8 cellular contexts compared by ENCODE assay signal in the genomic region with DNA sequence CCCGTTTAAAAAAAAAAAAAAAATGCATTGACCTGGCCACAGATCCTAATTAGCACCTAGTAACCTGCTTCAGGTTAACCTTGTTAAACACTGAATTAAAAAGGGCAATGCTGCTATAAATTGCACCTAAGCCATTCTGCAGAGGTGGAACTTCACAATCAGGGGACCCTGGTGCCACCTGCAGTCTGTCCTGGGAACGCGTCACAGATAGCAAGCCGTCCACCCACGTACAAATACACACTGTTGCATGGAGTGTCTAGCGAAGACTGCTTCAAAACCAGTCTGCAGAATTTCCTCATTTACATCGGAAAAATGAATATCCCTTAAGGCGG.
DNase-seq lines count a peak whose midpoint lies in the region; ATAC-seq and TF ChIP-seq lines count a peak whose summit lies in the region.

No MANE protein-coding gene starts in this region.

- H3K27ac Mint-ChIP-seq in T-helper 17 cell, result no peak overlapping the region
- peak overlapping the region in 3 of 10 donors; percentile 33 to 57 (median 36) for H3K27ac Mint-ChIP-seq in naive thymus-derived CD8-positive, alpha-beta T cell

- POLR2A ChIA-PET in naive thymus-derived CD8-positive, alpha-beta T cell (lab: Charles Lee), result no interaction called here

- peaks cover 35% of the 10 kb centered on the region for H3K27me3 Mint-ChIP-seq in T-helper 17 cell
- H3K27me3 Mint-ChIP-seq in naive thymus-derived CD8-positive, alpha-beta T cell, result peaks cover 14 to 60% (median 21%) of the 10 kb centered on the region in 5 donors

- H3K36me3 Mint-ChIP-seq in T-helper 17 cell (ENCODE audit: low read depth), result no peaks in the 10 kb centered on the region
- no peaks in the 10 kb centered on the region for H3K36me3 Mint-ChIP-seq in naive thymus-derived CD8-positive, alpha-beta T cell

- TF ChIP-seq POLR2A in erythroblast (IDR thresholded peaks at IDR 0.05; ENCODE audit: low read length), result no peak

- peaks cover 9% of the 10 kb centered on the region for H3K4me1 Mint-ChIP-seq in T-helper 17 cell
- H3K4me1 Mint-ChIP-seq in naive thymus-derived CD8-positive, alpha-beta T cell, result peaks cover 6 to 13% (median 10%) of the 10 kb centered on the region in 4 donors

- peak; percentile 87 for ATAC-seq in GM21717 (IDR thresholded peaks at IDR 0.05; ENCODE audit: unreplicated experiment)
- peak; percentile 43 for ATAC-seq in T-helper 17 cell
- ATAC-seq in naive thymus-derived CD8-positive, alpha-beta T cell, result peak; percentile 53 to 57

- DNase-seq in NOMO-1 treated with dmso at 0.1 percent for 144 hours (lab: John Stamatoyannopoulos, UW; ENCODE audit: unreplicated experiment) (peak; percentile 95), NOMO-1 treated with DMSO at 0.1 percent for 48 hours (lab: John Stamatoyannopoulos, UW; ENCODE audit: unreplicated experiment) (no peak), HuH-7.5 (ENCODE audit: low spot score) (peak; percentile 37), T-helper 17 cell (no peak), erythroblast (lab: John Stamatoyannopoulos, UW) (peak; percentile 30 to 66), AML-193 (lab: John Stamatoyannopoulos, UW) (no peak)
- DNase-seq in naive thymus-derived CD8-positive, alpha-beta T cell, result no peak

- H3K9me3 ChIP-seq in T-helper 17 cell (ENCODE audit: control insufficient read depth, low read length, poor library complexity, severe bottlenecking), result no peaks in the 10 kb centered on the region

- H3K4me3 Mint-ChIP-seq in T-helper 17 cell, result peak overlapping the region; percentile 85
- peak overlapping the region; percentile 68 to 83 (median 80) for H3K4me3 Mint-ChIP-seq in naive thymus-derived CD8-positive, alpha-beta T cell

- H3K9me3 Mint-ChIP-seq in naive thymus-derived CD8-positive, alpha-beta T cell, result peaks cover 2 to 10% (median 5%) of the 10 kb centered on the region in 9 donors

Comparison
In these comparisons a context has a peak if more than half of its experiments do, and no peak if none do; other contexts are left out.
1. DNase-seq: peak in NOMO-1 treated with dmso at 0.1 percent for 144 hours (single experiment), HuH-7.5 (single experiment) and erythroblast (2 of 2); none in NOMO-1 treated with DMSO at 0.1 percent for 48 hours (single experiment), T-helper 17 cell (0 of 3), naive thymus-derived CD8-positive, alpha-beta T cell (0 of 10) and AML-193 (0 of 2).
2. Peak in every context shown above with its lines, with median percentiles within 50 percentile points of each other: ATAC-seq.